11 cellular contexts compared by ENCODE assay signal in genomic region chr6:109478222-109478805, GRCh38. TPM values are rescaled to one million over a fixed set of nuclear protein-coding genes. Genes with fewer than 3 reads are reported as not detected.
A peak's percentile ranks its signal among the peaks of the same experiment; 100 is the strongest.
DNase-seq lines count a peak whose midpoint lies in the region; ATAC-seq and TF ChIP-seq lines count a peak whose summit lies in the region.
"Had no signal": no experiment of that assay in that cellular context is flagged by ENCODE, and none has a peak within 500 bp of the region (broad histone marks: within the 10 kb centered on the region; RNA-seq: fewer than 3 reads in every experiment).

No MANE protein-coding gene starts in this region.

- H3K9me3 ChIP-seq in CD8-positive, alpha-beta T cell (ENCODE audit: low read length) = no peaks in the 10 kb centered on the region
- no peaks in the 10 kb centered on the region for H3K9me3 ChIP-seq in HUES64 (ENCODE audit: insufficient read depth, low read depth, low read length)
- no peaks in the 10 kb centered on the region for H3K9me3 ChIP-seq in upper lobe of right lung

- H3K4me3 ChIP-seq in CD8-positive, alpha-beta T cell (ENCODE audit: low read depth, low read length) = peak overlapping the region; percentile 20
- H3K4me3 ChIP-seq in HUES64 (ENCODE audit: low read length) (peak overlapping the region; percentile 39), upper lobe of right lung (no peak overlapping the region)

- intact Hi-C loops in CD8-positive, alpha-beta T cell (cut with DNase I, micrococcal nuclease) = no loop called here
- intact Hi-C loops in upper lobe of right lung (cut with DNase I) = no loop called here

- DNase-seq in CD8-positive, alpha-beta T cell = no peak
- no peak for DNase-seq in naive thymus-derived CD8-positive, alpha-beta T cell
- DNase-seq in upper lobe of right lung (no peak), anterior cingulate cortex (lab: John Stamatoyannopoulos, UW) (no peak), COLO668 (lab: John Stamatoyannopoulos, UW; ENCODE audit: unreplicated experiment) (no peak)
- DNase-seq: cerebellar nuclear complex, GF-D8, nucleus accumbens had no signal

- no peak for ATAC-seq in CD8-positive, alpha-beta T cell
- ATAC-seq in naive thymus-derived CD8-positive, alpha-beta T cell = no peak
- ATAC-seq in upper lobe of right lung (no peak), GM19452 (IDR thresholded peaks at IDR 0.05; ENCODE audit: unreplicated experiment) (no peak)

- no peak overlapping the region for H3K27ac ChIP-seq in CD8-positive, alpha-beta T cell (ENCODE audit: low read depth, low read length)
- peak overlapping the region; percentile 72 for H3K27ac ChIP-seq in HUES64 (ENCODE audit: low read depth, low read length)
- no peak overlapping the region for H3K27ac ChIP-seq in upper lobe of right lung

- no peak for TF ChIP-seq CTCF in CD8-positive, alpha-beta T cell (IDR thresholded peaks at IDR 0.05)
- TF ChIP-seq CTCF in brain (conservative IDR thresholded peaks at IDR 0.05) (no peak), upper lobe of right lung (IDR thresholded peaks at IDR 0.05) (no peak)

- no peaks in the 10 kb centered on the region for H3K27me3 ChIP-seq in CD8-positive, alpha-beta T cell (ENCODE audit: insufficient read depth, low read length)
- no peaks in the 10 kb centered on the region for H3K27me3 ChIP-seq in HUES64 (ENCODE audit: insufficient read depth, low read length)
- no peaks in the 10 kb centered on the region for H3K27me3 ChIP-seq in upper lobe of right lung

- peak overlapping the region; percentile 36; the same call in 1 of the 2 replicates for H3K9ac ChIP-seq in HUES64 (ENCODE audit: low read depth, low read length)

- POLR2A ChIA-PET in CD8-positive, alpha-beta T cell (lab: Charles Lee) = interaction anchor here (0.7 to 6.9 kb wide), 3 partner anchors 21 to 304 kb away, joined by 3 to 55 read pairs (median 3); partner anchors contain the start of gene MICAL1
- POLR2A ChIA-PET in naive thymus-derived CD8-positive, alpha-beta T cell (lab: Charles Lee) = interaction anchor here (0.8 to 6.9 kb wide), 2 partner anchors 21 to 37 kb away, joined by 3 to 80 read pairs; partner anchors contain the start of genes MICAL1 and SMPD2

- peaks cover 77% of the 10 kb centered on the region for H3K4me1 Mint-ChIP-seq in CD8-positive, alpha-beta T cell (ENCODE audit: low read depth)
- peaks cover 55% of the 10 kb centered on the region for H3K4me1 Mint-ChIP-seq in brain
- H3K4me1 Mint-ChIP-seq in naive thymus-derived CD8-positive, alpha-beta T cell = peaks cover 40 to 81% (median 78%) of the 10 kb centered on the region in 4 donors

- CTCF ChIA-PET in CD8-positive, alpha-beta T cell (lab: Charles Lee) = interaction anchor here (0.7 to 2.2 kb wide), 2 partner anchors 291 to 463 kb away, joined by 3 to 7 read pairs; no protein-coding TSS in a partner anchor

- peak overlapping the region; percentile 60 for H3K27ac Mint-ChIP-seq in CD8-positive, alpha-beta T cell
- peak overlapping the region in 3 of 5 experiments; percentile 8 to 51 (median 36) for H3K27ac Mint-ChIP-seq in brain
- H3K27ac Mint-ChIP-seq in naive thymus-derived CD8-positive, alpha-beta T cell = peak overlapping the region; percentile 40 to 93 (median 81)

- H3K4me1 ChIP-seq in CD8-positive, alpha-beta T cell (ENCODE audit: insufficient read depth, low read length) = peaks cover 58% of the 10 kb centered on the region
- H3K4me1 ChIP-seq in HUES64 (ENCODE audit: insufficient read depth, low read length) = peaks cover 39% of the 10 kb centered on the region
- peaks cover 42% of the 10 kb centered on the region for H3K4me1 ChIP-seq in upper lobe of right lung

- H3K4me3 Mint-ChIP-seq in CD8-positive, alpha-beta T cell = peak overlapping the region; percentile 76
- peak overlapping the region; percentile 70 to 80 (median 76) for H3K4me3 Mint-ChIP-seq in brain
- peak overlapping the region; percentile 70 to 97 (median 86) for H3K4me3 Mint-ChIP-seq in naive thymus-derived CD8-positive, alpha-beta T cell

- H3K36me3 ChIP-seq in CD8-positive, alpha-beta T cell (ENCODE audit: insufficient read depth, low read length) = peaks cover 8% of the 10 kb centered on the region
- peaks cover 81% of the 10 kb centered on the region for H3K36me3 ChIP-seq in HUES64 (ENCODE audit: insufficient read depth, low read length)
- peaks cover 58% of the 10 kb centered on the region for H3K36me3 ChIP-seq in upper lobe of right lung

- no peaks in the 10 kb centered on the region for H3K27me3 Mint-ChIP-seq in CD8-positive, alpha-beta T cell (ENCODE audit: low read depth)
- H3K27me3 Mint-ChIP-seq in brain = no peaks in the 10 kb centered on the region
- H3K27me3 Mint-ChIP-seq in naive thymus-derived CD8-positive, alpha-beta T cell = no peaks in the 10 kb centered on the region

- H3K36me3 Mint-ChIP-seq in CD8-positive, alpha-beta T cell = peaks cover 80% of the 10 kb centered on the region
- H3K36me3 Mint-ChIP-seq in brain = peaks cover 70% of the 10 kb centered on the region
- peaks cover 17 to 83% (median 40%) of the 10 kb centered on the region in 3 donors for H3K36me3 Mint-ChIP-seq in naive thymus-derived CD8-positive, alpha-beta T cell

- no peaks in the 10 kb centered on the region for H3K9me3 Mint-ChIP-seq in CD8-positive, alpha-beta T cell
- H3K9me3 Mint-ChIP-seq in brain = no peaks in the 10 kb centered on the region
- H3K9me3 Mint-ChIP-seq in naive thymus-derived CD8-positive, alpha-beta T cell = no peaks in the 10 kb centered on the region

- 93% methylated on average over 9 of the region's 9 CpGs for WGBS in HUES64

RNA-seq across cellular contexts. Expression of gene ZBTB24, which starts 4.7 kb away (rescaled TPM):
- total RNA-seq in CD8-positive, alpha-beta T cell = 10 to 100 TPM; 10.9 to 11.2 TPM
- 13.8 TPM for polyA plus RNA-seq in HUES64 (2013, experiment 1 of 2)
- 12.9 TPM for polyA plus RNA-seq in HUES64 (2013, experiment 2 of 2)
- 4.5 TPM for polyA plus RNA-seq in brain (ENCODE audit: insufficient read depth, low read depth, low replicate concordance)
- 10 to 100 TPM; 21.1 to 24.7 TPM for total RNA-seq in naive thymus-derived CD8-positive, alpha-beta T cell
- 1 to 10 TPM; 6.6 to 8.8 (median 8.2) TPM for polyA plus RNA-seq in naive thymus-derived CD8-positive, alpha-beta T cell
- total RNA-seq in upper lobe of right lung = 8.5 TPM

RNA-seq across cellular contexts. Expression of gene MICAL1, which starts 22.7 kb away (rescaled TPM):
- 10 to 100 TPM; 68.0 to 76.4 TPM for total RNA-seq in CD8-positive, alpha-beta T cell
- 29.6 TPM for polyA plus RNA-seq in HUES64 (2013, experiment 1 of 2)
- polyA plus RNA-seq in HUES64 (2013, experiment 2 of 2) = 32.2 TPM
- polyA plus RNA-seq in brain (ENCODE audit: insufficient read depth, low read depth, low replicate concordance) = 119 TPM
- 10 to 100 TPM; 56.5 to 60.1 TPM for total RNA-seq in naive thymus-derived CD8-positive, alpha-beta T cell
- polyA plus RNA-seq in naive thymus-derived CD8-positive, alpha-beta T cell = 10 to 100 TPM in 2 of 3 donors, 1 to 10 TPM in 1; 8.9 to 13.8 (median 13.2) TPM
- total RNA-seq in upper lobe of right lung = 53.6 TPM

RNA-seq across cellular contexts. Expression of gene SMPD2, which starts 37.8 kb away (rescaled TPM):
- 10 to 100 TPM; 22.8 to 23.9 TPM for total RNA-seq in CD8-positive, alpha-beta T cell
- 7.9 TPM for polyA plus RNA-seq in HUES64 (2013, experiment 1 of 2)
- polyA plus RNA-seq in HUES64 (2013, experiment 2 of 2) = 8.2 TPM
- polyA plus RNA-seq in brain (ENCODE audit: insufficient read depth, low read depth, low replicate concordance) = 20.0 TPM
- total RNA-seq in naive thymus-derived CD8-positive, alpha-beta T cell = 10 to 100 TPM; 15.1 to 16.3 TPM
- polyA plus RNA-seq in naive thymus-derived CD8-positive, alpha-beta T cell = 1 to 10 TPM; 5.8 to 8.2 (median 6.7) TPM
- total RNA-seq in upper lobe of right lung = 15.4 TPM

RNA-seq across cellular contexts. Expression of gene PPIL6, which starts 37.9 kb away (rescaled TPM):
- 1 to 10 TPM; 1.3 to 1.4 TPM for total RNA-seq in CD8-positive, alpha-beta T cell
- polyA plus RNA-seq in HUES64 (2013, experiment 1 of 2) = 0.65 TPM
- polyA plus RNA-seq in HUES64 (2013, experiment 2 of 2) = 1.6 TPM
- 7.6 TPM for polyA plus RNA-seq in brain (ENCODE audit: insufficient read depth, low read depth, low replicate concordance)
- total RNA-seq in naive thymus-derived CD8-positive, alpha-beta T cell = 1 to 10 TPM in 1 of 2 experiments, under 1 TPM in 1; 0.66 to 1.3 TPM
- 1 to 10 TPM in 1 of 3 donors, under 1 TPM in 2; 0.25 to 1.7 (median 0.63) TPM for polyA plus RNA-seq in naive thymus-derived CD8-positive, alpha-beta T cell
- total RNA-seq in upper lobe of right lung = 4.2 TPM
